ENCODE assay signal across 1 cellular context in the genomic region with DNA sequence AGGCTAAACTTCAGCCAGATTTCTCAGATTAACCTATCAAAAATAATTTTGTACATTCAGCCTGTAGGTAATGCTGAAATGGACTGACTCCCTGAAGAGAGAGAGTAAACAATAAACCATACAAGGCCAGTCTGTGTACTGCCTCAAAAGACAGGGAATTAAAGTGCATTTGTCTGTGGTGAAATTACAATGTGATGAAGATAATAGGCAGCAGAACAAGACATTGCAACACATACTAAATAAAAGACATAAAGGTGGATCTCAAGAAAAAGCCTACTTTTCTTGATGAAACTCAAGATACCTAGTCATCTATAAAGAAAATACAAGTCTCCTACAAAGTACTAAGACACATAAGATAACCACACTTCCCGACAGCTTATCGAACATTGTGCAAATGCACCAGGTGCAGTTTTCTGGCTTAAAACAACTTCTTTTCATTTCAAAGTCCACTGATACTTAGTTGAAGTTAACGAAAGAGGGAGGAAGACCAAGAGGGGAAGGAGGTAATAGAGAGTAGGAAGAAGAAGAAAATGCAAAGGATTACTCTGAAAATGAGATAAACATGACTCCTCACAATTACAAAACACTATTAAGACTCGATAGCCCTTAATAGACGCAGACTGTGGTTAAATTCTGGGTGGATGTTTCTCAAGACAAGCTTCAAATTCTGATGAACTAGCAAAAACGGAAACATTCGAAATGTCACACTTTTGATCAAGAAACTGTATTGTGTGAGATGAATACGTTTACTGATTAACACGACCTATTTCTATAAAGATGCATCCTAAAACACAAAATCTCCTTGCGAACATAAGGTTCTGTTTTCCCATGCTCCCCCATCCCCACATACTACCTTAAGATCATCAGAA.
A peak's percentile ranks its signal among the peaks of the same experiment; 100 is the strongest.
TF ChIP-seq lines count a peak whose summit lies in the region.

No MANE protein-coding gene starts in this region.

TF ChIP-seq in K562, 482 proteins besides CTCF, POLR2A, EP300 and RAD21 (continued from another document):
- peak; percentile 21; the same call in 1 of the 2 replicates for TF ChIP-seq RBFOX2 (IDR thresholded peaks at IDR 0.05; ENCODE audit: low read depth, low read length)
- no peak for TF ChIP-seq RCOR1 (IDR thresholded peaks at IDR 0.05; ENCODE audit: borderline replicate concordance in 1 of 2, low read depth in 2 of 2, low read length in 2 of 2)
- TF ChIP-seq, protein P1, sequence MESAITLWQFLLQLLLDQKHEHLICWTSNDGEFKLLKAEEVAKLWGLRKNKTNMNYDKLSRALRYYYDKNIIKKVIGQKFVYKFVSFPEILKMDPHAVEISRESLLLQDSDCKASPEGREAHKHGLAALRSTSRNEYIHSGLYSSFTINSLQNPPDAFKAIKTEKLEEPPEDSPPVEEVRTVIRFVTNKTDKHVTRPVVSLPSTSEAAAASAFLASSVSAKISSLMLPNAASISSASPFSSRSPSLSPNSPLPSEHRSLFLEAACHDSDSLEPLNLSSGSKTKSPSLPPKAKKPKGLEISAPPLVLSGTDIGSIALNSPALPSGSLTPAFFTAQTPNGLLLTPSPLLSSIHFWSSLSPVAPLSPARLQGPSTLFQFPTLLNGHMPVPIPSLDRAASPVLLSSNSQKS (CRISPR knock-in tag; IDR thresholded peaks at IDR 0.05) = no peak
- TF ChIP-seq CHD1 (IDR thresholded peaks at IDR 0.05; ENCODE audit: low read length) = peak; percentile 73
- TF ChIP-seq, protein P2, sequence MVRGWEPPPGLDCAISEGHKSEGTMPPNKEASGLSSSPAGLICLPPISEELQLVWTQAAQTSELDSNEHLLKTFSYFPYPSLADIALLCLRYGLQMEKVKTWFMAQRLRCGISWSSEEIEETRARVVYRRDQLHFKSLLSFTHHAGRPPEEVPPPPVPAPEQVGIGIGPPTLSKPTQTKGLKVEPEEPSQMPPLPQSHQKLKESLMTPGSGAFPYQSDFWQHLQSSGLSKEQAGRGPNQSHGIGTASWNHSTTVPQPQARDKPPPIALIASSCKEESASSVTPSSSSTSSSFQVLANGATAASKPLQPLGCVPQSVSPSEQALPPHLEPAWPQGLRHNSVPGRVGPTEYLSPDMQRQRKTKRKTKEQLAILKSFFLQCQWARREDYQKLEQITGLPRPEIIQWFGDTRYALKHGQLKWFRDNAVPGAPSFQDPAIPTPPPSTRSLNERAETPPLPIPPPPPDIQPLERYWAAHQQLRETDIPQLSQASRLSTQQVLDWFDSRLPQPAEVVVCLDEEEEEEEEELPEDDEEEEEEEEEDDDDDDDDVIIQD (CRISPR knock-in tag; IDR thresholded peaks at IDR 0.05) = no peak
- TF ChIP-seq ZEB2 (IDR thresholded peaks at IDR 0.05) = peak; percentile 20; the same call in 1 of the 2 replicates
- TF ChIP-seq TCF3 (CRISPR knock-in tag; IDR thresholded peaks at IDR 0.05) = peak; percentile 56
- 0 out of 2 replicates have a peak, but pooled peaks have one; percentile 14 for TF ChIP-seq CXXC5 (CRISPR knock-in tag; IDR thresholded peaks at IDR 0.05)
- TF ChIP-seq, protein P3, sequence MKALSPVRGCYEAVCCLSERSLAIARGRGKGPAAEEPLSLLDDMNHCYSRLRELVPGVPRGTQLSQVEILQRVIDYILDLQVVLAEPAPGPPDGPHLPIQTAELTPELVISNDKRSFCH (CRISPR knock-in tag; IDR thresholded peaks at IDR 0.05) = no peak
- TF ChIP-seq, protein P3 (tag; IDR thresholded peaks at IDR 0.05) = no peak
- TF ChIP-seq TEAD4 (IDR thresholded peaks at IDR 0.05; ENCODE audit: low read length) = peak; percentile 61
- no peak for TF ChIP-seq TEAD4 (CRISPR knock-in tag; IDR thresholded peaks at IDR 0.05; ENCODE audit: borderline replicate concordance)
- TF ChIP-seq HDAC1 (IDR thresholded peaks at IDR 0.05) = peak in 1 of 2 experiments; percentile 44; a peak in 1 of 4 replicates
- peak; percentile 64; the same call in 1 of the 2 replicates for TF ChIP-seq POLR2AphosphoS5 (IDR thresholded peaks at IDR 0.05; ENCODE audit: control insufficient read depth, insufficient read depth, low read depth, low read length)
- TF ChIP-seq, protein P4, sequence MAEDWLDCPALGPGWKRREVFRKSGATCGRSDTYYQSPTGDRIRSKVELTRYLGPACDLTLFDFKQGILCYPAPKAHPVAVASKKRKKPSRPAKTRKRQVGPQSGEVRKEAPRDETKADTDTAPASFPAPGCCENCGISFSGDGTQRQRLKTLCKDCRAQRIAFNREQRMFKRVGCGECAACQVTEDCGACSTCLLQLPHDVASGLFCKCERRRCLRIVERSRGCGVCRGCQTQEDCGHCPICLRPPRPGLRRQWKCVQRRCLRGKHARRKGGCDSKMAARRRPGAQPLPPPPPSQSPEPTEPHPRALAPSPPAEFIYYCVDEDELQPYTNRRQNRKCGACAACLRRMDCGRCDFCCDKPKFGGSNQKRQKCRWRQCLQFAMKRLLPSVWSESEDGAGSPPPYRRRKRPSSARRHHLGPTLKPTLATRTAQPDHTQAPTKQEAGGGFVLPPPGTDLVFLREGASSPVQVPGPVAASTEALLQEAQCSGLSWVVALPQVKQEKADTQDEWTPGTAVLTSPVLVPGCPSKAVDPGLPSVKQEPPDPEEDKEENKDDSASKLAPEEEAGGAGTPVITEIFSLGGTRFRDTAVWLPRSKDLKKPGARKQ (CRISPR knock-in tag; IDR thresholded peaks at IDR 0.05) = 0 out of 2 replicates have a peak, but pooled peaks have one; percentile 9
- TF ChIP-seq ZFPM2 (CRISPR knock-in tag; IDR thresholded peaks at IDR 0.05) = no peak
- TF ChIP-seq EP400 (IDR thresholded peaks at IDR 0.05) = 0 out of 2 replicates have a peak, but pooled peaks have one; percentile 25
- TF ChIP-seq CEBPB (tag; IDR thresholded peaks at IDR 0.05) = peak; percentile 86
- no peak for TF ChIP-seq NRF1 (conservative IDR thresholded peaks at IDR 0.05 in 1 of 2, IDR thresholded peaks at IDR 0.05 in 1 of 2)
- TF ChIP-seq BCOR (IDR thresholded peaks at IDR 0.05) = 0 out of 2 replicates have a peak, but pooled peaks have one; percentile 10
- TF ChIP-seq HDGF (IDR thresholded peaks at IDR 0.05) = peak; percentile 89
- TF ChIP-seq, protein P5, sequence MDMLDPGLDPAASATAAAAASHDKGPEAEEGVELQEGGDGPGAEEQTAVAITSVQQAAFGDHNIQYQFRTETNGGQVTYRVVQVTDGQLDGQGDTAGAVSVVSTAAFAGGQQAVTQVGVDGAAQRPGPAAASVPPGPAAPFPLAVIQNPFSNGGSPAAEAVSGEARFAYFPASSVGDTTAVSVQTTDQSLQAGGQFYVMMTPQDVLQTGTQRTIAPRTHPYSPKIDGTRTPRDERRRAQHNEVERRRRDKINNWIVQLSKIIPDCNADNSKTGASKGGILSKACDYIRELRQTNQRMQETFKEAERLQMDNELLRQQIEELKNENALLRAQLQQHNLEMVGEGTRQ (CRISPR knock-in tag; IDR thresholded peaks at IDR 0.05) = no peak
- peak; percentile 35 for TF ChIP-seq HDAC3 (IDR thresholded peaks at IDR 0.05; ENCODE audit: borderline replicate concordance, partially characterized antibody)
- TF ChIP-seq SMAD4 (CRISPR knock-in tag; conservative IDR thresholded peaks at IDR 0.05) = no peak
- no peak for TF ChIP-seq HDAC8 (tag; IDR thresholded peaks at IDR 0.05)
- TF ChIP-seq POLR2H (tag; IDR thresholded peaks at IDR 0.05; ENCODE audit: low read depth) = peak; percentile 0; the same call in 1 of the 2 replicates
- TF ChIP-seq MTF1 (CRISPR knock-in tag; IDR thresholded peaks at IDR 0.05; ENCODE audit: borderline replicate concordance) = no peak
- TF ChIP-seq GTF2F1 (IDR thresholded peaks at IDR 0.05; ENCODE audit: low read depth, low read length) = no peak
- peak; percentile 24; the same call in 1 of the 2 replicates for TF ChIP-seq MTA2 (IDR thresholded peaks at IDR 0.05; ENCODE audit: low read depth)
- peak; percentile 12; the same call in 1 of the 2 replicates for TF ChIP-seq MAFF (IDR thresholded peaks at IDR 0.05; ENCODE audit: low read length)
